1 cellular context compared by ENCODE assay signal in genomic region chr1:212769372-212770167, GRCh38.
TF ChIP-seq lines count a peak whose summit lies in the region.

No MANE protein-coding gene starts in this region.

TF ChIP-seq in HepG2, 621 proteins besides CTCF, POLR2A, EP300 and RAD21:
- TF ChIP-seq RFX1 (IDR thresholded peaks at IDR 0.05) = no peak
- peak; percentile 75; the same call in 1 of the 2 replicates for TF ChIP-seq ZNF337 (CRISPR knock-in tag; IDR thresholded peaks at IDR 0.05; ENCODE audit: borderline replicate concordance, low read depth)
TF ChIP-seq in HepG2: peak in this region for 1.
